Comparison of ENCODE assay signal across 8 cellular contexts in genomic region chr20:57627972-57628650, GRCh38. TPM values are rescaled to one million over a fixed set of nuclear protein-coding genes. Genes with fewer than 3 reads are reported as not detected.
DNase-seq lines count a peak whose midpoint lies in the region; ATAC-seq and TF ChIP-seq lines count a peak whose summit lies in the region.

No MANE protein-coding gene starts in this region.

- H2AFZ ChIP-seq in PC-3 (ENCODE audit: low read length), result peak overlapping the region; percentile 54

- H3K36me3 ChIP-seq in CD8-positive, alpha-beta T cell (ENCODE audit: insufficient read depth, low read length), result no peaks in the 10 kb centered on the region
- no peaks in the 10 kb centered on the region for H3K36me3 ChIP-seq in PC-3 (ENCODE audit: low read depth, low read length)

- H3K9me3 ChIP-seq in CD8-positive, alpha-beta T cell (ENCODE audit: low read length), result peaks cover 6% of the 10 kb centered on the region
- no peaks in the 10 kb centered on the region for H3K9me3 ChIP-seq in PC-3 (ENCODE audit: low read length)

- peaks cover 23% of the 10 kb centered on the region for H3K36me3 Mint-ChIP-seq in CD8-positive, alpha-beta T cell
- peaks cover 20% of the 10 kb centered on the region for H3K36me3 Mint-ChIP-seq in activated naive CD8-positive, alpha-beta T cell treated with anti-CD3 and anti-CD28 coated beads, Interleukin-2, amount 50 U/mL, for 24 hours (ENCODE audit: low read depth)

- peaks cover 59% of the 10 kb centered on the region for H3K4me1 ChIP-seq in CD8-positive, alpha-beta T cell (ENCODE audit: insufficient read depth, low read length)
- peaks cover 12% of the 10 kb centered on the region for H3K4me1 ChIP-seq in PC-3 (ENCODE audit: insufficient read depth, low read length)

- POLR2A ChIA-PET in CD8-positive, alpha-beta T cell (lab: Charles Lee), result interaction anchor here (0.8 to 4.1 kb wide), 10 partner anchors 9 to 1023 kb away, joined by 3 to 82 read pairs (median 4); partner anchors contain the start of genes STX16 and ZBP1
- POLR2A ChIA-PET in PC-3 (lab: Charles Lee; ENCODE audit: unreplicated experiment), result no interaction called here

- intact Hi-C loops in CD8-positive, alpha-beta T cell (cut with DNase I, micrococcal nuclease), result loop anchor here (1.0 to 10.0 kb wide), 8 partner anchors 9 to 1627 kb away; partner anchors contain the start of genes PMEPA1 (in 1 of the 2), RAB22A (in 1 of the 2), STX16 (in 1 of the 2) and VAPB (in 1 of the 2)
- intact Hi-C loops in PC-3 (cut with micrococcal nuclease), result loop anchor here (10.0 kb wide), 1 partner anchor 457 kb away; no protein-coding TSS in a partner anchor

- H3K9ac ChIP-seq in PC-3 (ENCODE audit: low read length), result no peak overlapping the region

- H3K4me3 Mint-ChIP-seq in CD8-positive, alpha-beta T cell, result peak overlapping the region; percentile 81
- H3K4me3 Mint-ChIP-seq in activated naive CD8-positive, alpha-beta T cell treated with anti-CD3 and anti-CD28 coated beads, Interleukin-2, amount 50 U/mL, for 24 hours, result peak overlapping the region; percentile 81

- H3K27me3 Mint-ChIP-seq in CD8-positive, alpha-beta T cell (ENCODE audit: low read depth), result no peaks in the 10 kb centered on the region
- no peaks in the 10 kb centered on the region for H3K27me3 Mint-ChIP-seq in activated naive CD8-positive, alpha-beta T cell treated with anti-CD3 and anti-CD28 coated beads, Interleukin-2, amount 50 U/mL, for 24 hours

- H3K27me3 ChIP-seq in CD8-positive, alpha-beta T cell (ENCODE audit: insufficient read depth, low read length), result no peaks in the 10 kb centered on the region
- no peaks in the 10 kb centered on the region for H3K27me3 ChIP-seq in PC-3 (ENCODE audit: low read length)

- H3K4me2 ChIP-seq in PC-3 (ENCODE audit: low read length), result peak overlapping the region; percentile 13; the same call in 1 of the 2 replicates

- H3F3A ChIP-seq in PC-3 (ENCODE audit: low read length, unreplicated experiment), result no peaks in the 10 kb centered on the region

- no TSS peak for BruUV-seq in PC-3 (replicated peaks; lab: Mats Ljungman, UMichigan)

- no peaks in the 10 kb centered on the region for H4K20me1 ChIP-seq in PC-3 (ENCODE audit: low read length)

- H3K27ac Mint-ChIP-seq in CD8-positive, alpha-beta T cell, result peak overlapping the region; percentile 98
- peak overlapping the region; percentile 89 for H3K27ac Mint-ChIP-seq in activated naive CD8-positive, alpha-beta T cell treated with anti-CD3 and anti-CD28 coated beads, Interleukin-2, amount 50 U/mL, for 24 hours

- ATAC-seq in CD8-positive, alpha-beta T cell, result peak; percentile 80
- peak; percentile 50; the same call in 1 of the 2 replicates for ATAC-seq in PC-3
- ATAC-seq in activated naive CD8-positive, alpha-beta T cell treated with anti-CD3 and anti-CD28 coated beads, Interleukin-2, amount 50 U/mL, for 24 hours, result peak; percentile 61
- ATAC-seq in HG03097 (IDR thresholded peaks at IDR 0.05; ENCODE audit: low FRiP score, unreplicated experiment), result no peak

- peak overlapping the region; percentile 71 for H3K27ac ChIP-seq in CD8-positive, alpha-beta T cell (ENCODE audit: low read depth, low read length)
- no peak overlapping the region for H3K27ac ChIP-seq in PC-3 (ENCODE audit: low read length)

- peak; percentile 40 to 81 (median 60) for DNase-seq in CD8-positive, alpha-beta T cell
- DNase-seq in PC-3 (peak; percentile 51), islet precursor cell (peak; percentile 30), DMS153 (lab: John Stamatoyannopoulos, UW) (no peak), NCI-H748 (lab: John Stamatoyannopoulos, UW; ENCODE audit: unreplicated experiment) (no peak)
- peak; percentile 44 for DNase-seq in activated naive CD8-positive, alpha-beta T cell treated with anti-CD3 and anti-CD28 coated beads, Interleukin-2, amount 50 U/mL, for 24 hours
- DNase-seq in stimulated activated naive CD4-positive, alpha-beta T cell (lab: John Stamatoyannopoulos, UW), result peak; percentile 32 to 84 (median 68)

- peaks cover 9% of the 10 kb centered on the region for H3K9me3 Mint-ChIP-seq in CD8-positive, alpha-beta T cell
- H3K9me3 Mint-ChIP-seq in activated naive CD8-positive, alpha-beta T cell treated with anti-CD3 and anti-CD28 coated beads, Interleukin-2, amount 50 U/mL, for 24 hours, result peaks cover 14% of the 10 kb centered on the region

- CTCF ChIA-PET in CD8-positive, alpha-beta T cell (lab: Charles Lee), result interaction anchor here (0.7 to 2.2 kb wide), 12 partner anchors 8 to 53 kb away, joined by 3 to 18 read pairs (median 4); partner anchors contain the start of gene ZBP1
- CTCF ChIA-PET in PC-3 (lab: Charles Lee), result interaction anchor here (0.7 kb wide), 1 partner anchor 9 kb away, joined by 15 read pairs; no protein-coding TSS in a partner anchor

- H3K9me2 ChIP-seq in PC-3 (replicated peaks; ENCODE audit: low read length), result no peaks in the 10 kb centered on the region

- peak overlapping the region; percentile 44 for H3K4me3 ChIP-seq in CD8-positive, alpha-beta T cell (ENCODE audit: low read depth, low read length)
- H3K4me3 ChIP-seq in PC-3 (ENCODE audit: low read length), result no peak overlapping the region

- no peak for TF ChIP-seq CTCF in CD8-positive, alpha-beta T cell (IDR thresholded peaks at IDR 0.05)
- no peak for TF ChIP-seq CTCF in PC-3 (conservative IDR thresholded peaks at IDR 0.05; ENCODE audit: low read depth, low read length)

- H3K79me2 ChIP-seq in PC-3 (ENCODE audit: low read length), result no peaks in the 10 kb centered on the region

- peaks cover 74% of the 10 kb centered on the region for H3K4me1 Mint-ChIP-seq in CD8-positive, alpha-beta T cell (ENCODE audit: low read depth)
- peaks cover 43% of the 10 kb centered on the region for H3K4me1 Mint-ChIP-seq in activated naive CD8-positive, alpha-beta T cell treated with anti-CD3 and anti-CD28 coated beads, Interleukin-2, amount 50 U/mL, for 24 hours

RNA-seq across cellular contexts. Expression of gene ZBP1, which starts 7.9 kb away (rescaled TPM):
- total RNA-seq in CD8-positive, alpha-beta T cell, result 10 to 100 TPM; 21.1 to 28.3 TPM
- 0.12 TPM in 1 of 2 replicates, not detected in the other for total RNA-seq in PC-3 (2014; rRNA removed)

Comparison
In these comparisons a context has a peak if more than half of its experiments do, and no peak if none do; other contexts are left out.
1. DNase-seq: peak in CD8-positive, alpha-beta T cell (7 of 7), PC-3 (single experiment), activated naive CD8-positive, alpha-beta T cell treated with anti-CD3 and anti-CD28 coated beads, Interleukin-2, amount 50 U/mL, for 24 hours (single experiment), islet precursor cell (single experiment) and stimulated activated naive CD4-positive, alpha-beta T cell (6 of 6); none in DMS153 (single experiment) and NCI-H748 (single experiment).
2. RNA of gene ZBP1, which starts 7.9 kb away (total RNA-seq): 21.1 to 28.3 TPM in CD8-positive, alpha-beta T cell; 0.12 TPM in PC-3; every median in the first group is over 10 times any median in the second.